Comparison of ENCODE assay signal across 7 cellular contexts in genomic region chr10:114404171-114405010, GRCh38. TPM values are rescaled to one million over a fixed set of nuclear protein-coding genes. Genes with fewer than 3 reads are reported as not detected.
DNase-seq lines count a peak whose midpoint lies in the region; ATAC-seq and TF ChIP-seq lines count a peak whose summit lies in the region.

TSS of gene AFAP1L2 (minus strand) at chr10:114404502. CDS start at chr10:114404455, 47 bp downstream.

- peak within 1 kb of the TSS; percentile 31 for H3K4me3 ChIP-seq in cardiac muscle cell

- peak within 1 kb of the TSS; percentile 72 for H3K4me3 Mint-ChIP-seq in progenitor cell of endocrine pancreas (ENCODE audit: low read depth)

- H3K4me1 Mint-ChIP-seq in progenitor cell of endocrine pancreas (ENCODE audit: low read depth), result peaks cover 6% of the 10 kb centered on the region

- H3K27me3 Mint-ChIP-seq in progenitor cell of endocrine pancreas, result peaks cover 87% of the 10 kb centered on the region

- TF ChIP-seq CTCF in cardiac muscle cell (IDR thresholded peaks at IDR 0.05; ENCODE audit: low read depth, low read length) (no peak), progenitor cell of endocrine pancreas (IDR thresholded peaks at IDR 0.05; ENCODE audit: unreplicated experiment) (no peak)

- H3K27ac ChIP-seq in cardiac muscle cell, result no peak within 1 kb of the TSS

- ATAC-seq in GM21723 (IDR thresholded peaks at IDR 0.05; ENCODE audit: unreplicated experiment), result peak; percentile 39
- ATAC-seq in HG02938 (IDR thresholded peaks at IDR 0.05; ENCODE audit: unreplicated experiment), result no peak

- H3K36me3 Mint-ChIP-seq in progenitor cell of endocrine pancreas (ENCODE audit: insufficient read depth), result no peaks in the 10 kb centered on the region

- H3K36me3 ChIP-seq in cardiac muscle cell, result no peaks in the 10 kb centered on the region

- H3K27ac Mint-ChIP-seq in progenitor cell of endocrine pancreas, result no peak within 1 kb of the TSS

- H3K9me3 Mint-ChIP-seq in progenitor cell of endocrine pancreas (ENCODE audit: low read depth), result no peaks in the 10 kb centered on the region

- DNase-seq in SW480 (ENCODE audit: low spot score), result peak; percentile 58
- DNase-seq in cardiac muscle cell (ENCODE audit: low read depth in 1 of 2, low spot score in 1 of 2), result peak; percentile 39 to 64
- DNase-seq in progenitor cell of endocrine pancreas (ENCODE audit: low spot score, unreplicated experiment), result peak; percentile 26
- no peak for DNase-seq in NCI-H2107 (lab: John Stamatoyannopoulos, UW)
- no peak for DNase-seq in NCI-H2171 (lab: John Stamatoyannopoulos, UW)

- H3K9me3 ChIP-seq in cardiac muscle cell (ENCODE audit: low read depth), result no peaks in the 10 kb centered on the region

- H3K27me3 ChIP-seq in cardiac muscle cell, result peaks cover 47% of the 10 kb centered on the region

- peaks cover 6% of the 10 kb centered on the region for H3K4me1 ChIP-seq in cardiac muscle cell (ENCODE audit: low read depth)

RNA-seq across cellular contexts. Expression of gene AFAP1L2, which starts in this region (rescaled TPM):
- 1.9 and 3.8 TPM in 2 replicates for total RNA-seq in cardiac muscle cell
- polyA plus RNA-seq in cardiac muscle cell, result 0.75 and 2.6 TPM in 2 replicates
- 0.98 and 1.8 TPM in 2 replicates for total RNA-seq in progenitor cell of endocrine pancreas

Comparison
In these comparisons a context has a peak if more than half of its experiments do, and no peak if none do; other contexts are left out.
1. DNase-seq: peak in SW480 (single experiment), cardiac muscle cell (2 of 2) and progenitor cell of endocrine pancreas (single experiment); none in NCI-H2107 (single experiment) and NCI-H2171 (single experiment).